ENCODE assay signal across 8 cellular contexts in genomic region chr9:6758418-6759113, GRCh38. TPM values are rescaled to one million over a fixed set of nuclear protein-coding genes. Genes with fewer than 3 reads are reported as not detected.
DNase-seq lines count a peak whose midpoint lies in the region; ATAC-seq and TF ChIP-seq lines count a peak whose summit lies in the region.

No MANE protein-coding gene starts in this region.

- H3K4me3 ChIP-seq in left ventricle myocardium inferior = peak overlapping the region; percentile 91
- peak overlapping the region; percentile 92 to 97 for H3K4me3 ChIP-seq in prostate gland
- peak overlapping the region; percentile 86 to 95 for H3K4me3 ChIP-seq in aorta (ENCODE audit: low read length in 2 of 2)

- H3K4me3 Mint-ChIP-seq in activated naive CD8-positive, alpha-beta T cell treated with anti-CD3 and anti-CD28 coated beads, Interleukin-2, amount 50 U/mL, for 24 hours = peak overlapping the region; percentile 95

- H3K27me3 ChIP-seq in left ventricle myocardium inferior (ENCODE audit: low read depth) = no peaks in the 10 kb centered on the region
- H3K27me3 ChIP-seq in prostate gland (replicated peaks; ENCODE audit: insufficient read depth) = no peaks in the 10 kb centered on the region
- H3K27me3 ChIP-seq in aorta (ENCODE audit: control insufficient read depth in 1 of 2, insufficient read depth in 2 of 2, low read length in 1 of 2) = no peaks in the 10 kb centered on the region

- peaks cover 50% of the 10 kb centered on the region for H3K4me1 Mint-ChIP-seq in activated naive CD8-positive, alpha-beta T cell treated with anti-CD3 and anti-CD28 coated beads, Interleukin-2, amount 50 U/mL, for 24 hours

- TF ChIP-seq POLR2A in prostate gland (IDR thresholded peaks at IDR 0.05) = peak; percentile 32

- intact Hi-C loops in left ventricle myocardium inferior (cut with micrococcal nuclease) (no loop called here), prostate gland (cut with DNase I) (loop anchor here (1.0 to 5.0 kb wide), 2 partner anchors 77 to 346 kb away; partner anchors contain the start of gene UHRF2), aorta (cut with DNase I) (loop anchor here in 1 of 2 donors (1.0 to 10.0 kb wide), 4 partner anchors 56 to 751 kb away; a partner anchor contains a TSS)

- no peaks in the 10 kb centered on the region for H3K27me3 Mint-ChIP-seq in activated naive CD8-positive, alpha-beta T cell treated with anti-CD3 and anti-CD28 coated beads, Interleukin-2, amount 50 U/mL, for 24 hours

- no peaks in the 10 kb centered on the region for H3K9me3 ChIP-seq in left ventricle myocardium inferior (replicated peaks)
- H3K9me3 ChIP-seq in prostate gland = no peaks in the 10 kb centered on the region
- no peaks in the 10 kb centered on the region for H3K9me3 ChIP-seq in aorta (ENCODE audit: control insufficient read depth, low read length)

- DNase-seq in C1 segment of cervical spinal cord (lab: John Stamatoyannopoulos, UW) = peak in 13 of 14 donors; percentile 25 to 85 (median 70)
- DNase-seq in SK-N-DZ (ENCODE audit: low spot score) = peak; percentile 38
- peak; percentile 64 for DNase-seq in activated naive CD8-positive, alpha-beta T cell treated with anti-CD3 and anti-CD28 coated beads, Interleukin-2, amount 50 U/mL, for 24 hours
- DNase-seq in left ventricle myocardium inferior = peak; percentile 39
- peak; percentile 55 for DNase-seq in prostate gland (ENCODE audit: low spot score)
- peak; percentile 68 to 87 for DNase-seq in aorta

- H3K4me1 ChIP-seq in left ventricle myocardium inferior = peaks cover 44% of the 10 kb centered on the region
- H3K4me1 ChIP-seq in prostate gland (replicated peaks) = no peaks in the 10 kb centered on the region
- H3K4me1 ChIP-seq in aorta (ENCODE audit: control insufficient read depth in 1 of 2, insufficient read depth in 2 of 2, low read length in 2 of 2) = no peaks in the 10 kb centered on the region

- peak overlapping the region; percentile 98 for H3K27ac ChIP-seq in left ventricle myocardium inferior (replicated peaks)
- H3K27ac ChIP-seq in prostate gland = peak overlapping the region; percentile 95 to 98
- peak overlapping the region; percentile 90 to 91 for H3K27ac ChIP-seq in aorta (ENCODE audit: low read depth in 1 of 2, low read length in 2 of 2)

- H3K27ac Mint-ChIP-seq in activated naive CD8-positive, alpha-beta T cell treated with anti-CD3 and anti-CD28 coated beads, Interleukin-2, amount 50 U/mL, for 24 hours = peak overlapping the region; percentile 94

- TF ChIP-seq CTCF in left ventricle myocardium inferior (IDR thresholded peaks at IDR 0.05; ENCODE audit: borderline replicate concordance) (no peak), prostate gland (IDR thresholded peaks at IDR 0.05) (peak in 1 of 4 experiments; percentile 4)

- ATAC-seq in GM19023 (IDR thresholded peaks at IDR 0.05; ENCODE audit: unreplicated experiment) (peak; percentile 20), HG03280 (IDR thresholded peaks at IDR 0.05; ENCODE audit: unreplicated experiment) (peak; percentile 17), aorta (ENCODE audit: low FRiP score) (peak; percentile 68)
- peak; percentile 27 for ATAC-seq in activated naive CD8-positive, alpha-beta T cell treated with anti-CD3 and anti-CD28 coated beads, Interleukin-2, amount 50 U/mL, for 24 hours

- H3K36me3 ChIP-seq in left ventricle myocardium inferior (no peaks in the 10 kb centered on the region), prostate gland (no peaks in the 10 kb centered on the region), aorta (ENCODE audit: control insufficient read depth in 1 of 2, insufficient read depth in 2 of 2, low read length in 1 of 2) (no peaks in the 10 kb centered on the region)

- H3K36me3 Mint-ChIP-seq in activated naive CD8-positive, alpha-beta T cell treated with anti-CD3 and anti-CD28 coated beads, Interleukin-2, amount 50 U/mL, for 24 hours (ENCODE audit: low read depth) = peaks cover 7% of the 10 kb centered on the region

- whole genome bisulfite sequencing in prostate gland = 0% methylated on average over 52 of the region's 52 CpGs
- WGBS in aorta, 2 donors = 0% methylated on average over 48 to 52 of the region's 52 CpGs

- H3K9me3 Mint-ChIP-seq in activated naive CD8-positive, alpha-beta T cell treated with anti-CD3 and anti-CD28 coated beads, Interleukin-2, amount 50 U/mL, for 24 hours = peaks cover 6% of the 10 kb centered on the region

RNA-seq across cellular contexts. Expression of gene KDM4C, which starts 0.8 kb away (rescaled TPM):
- 6.2 and 7.0 TPM in 2 replicates for polyA plus RNA-seq in SK-N-DZ (2014; cell fraction: cytosol; rRNA removed)
- polyA plus RNA-seq in SK-N-DZ (2014; cell fraction: nucleus; rRNA removed) = 8.9 and 10.6 TPM in 2 replicates
- total RNA-seq in left ventricle myocardium inferior (14.1 TPM), prostate gland (10 to 100 TPM; 18.1 to 27.7 TPM), aorta (10 to 100 TPM; 40.2 to 54.4 TPM)
- 10 to 100 TPM in 1 of 2 donors, 1 to 10 TPM in 1; 9.5 to 16.5 TPM for polyA plus RNA-seq in aorta

Comparison
In these comparisons a context has a peak if more than half of its experiments do, and no peak if none do; other contexts are left out.
1. Peak in every context shown above with its lines: DNase-seq, ATAC-seq, H3K4me3 ChIP-seq and H3K27ac ChIP-seq.
2. ATAC-seq: peak in every context shown above with its lines; median percentile 68 in aorta; 27 in activated naive CD8-positive, alpha-beta T cell treated with anti-CD3 and anti-CD28 coated beads, Interleukin-2, amount 50 U/mL, for 24 hours; 20 in GM19023; 17 in HG03280.